ENCODE assay signal across 27 cellular contexts in genomic region chr12:26400627-26401026, GRCh38.
"Had no signal": no experiment of that assay in that cellular context is flagged by ENCODE, and none has a peak within 500 bp of the region (broad histone marks: within the 10 kb centered on the region; RNA-seq: fewer than 3 reads in every experiment).

No MANE protein-coding gene starts in this region.

- ATAC-seq: stimulated activated effector memory CD8-positive, alpha-beta T cell treated with anti-CD3 and anti-CD28 coated beads, Interleukin-12 subunit alpha, Interleukin-12 subunit beta, amount 100 ng/mL, for 72 hours; stimulated activated memory B cell treated with anti-CD40 and anti-IgM and Interleukin-4, amounts not matched to agents 10 μg/mL and 1 μg/mL and 100 μg/mL, for 72 hours; stimulated activated naive B cell treated with anti-CD40 and anti-IgM and Interleukin-4, amounts not matched to agents 10 μg/mL and 1 μg/mL and 100 μg/mL, for 72 hours; stimulated activated naive CD8-positive, alpha-beta T cell treated with anti-CD3 and anti-CD28 coated beads, Interleukin-15, amount 100 ng/mL, for 72 hours; stimulated activated naive CD8-positive, alpha-beta T cell treated with anti-CD3 and anti-CD28 coated beads, Interleukin-15, Interleukin-2, amounts not matched to agents 100 U/mL and 50 U/mL, for 24 hours; upper lobe of right lung had no signal

- DNase-seq: stimulated activated CD4-positive, alpha-beta T cell treated with anti-CD3 and anti-CD28 coated beads, Interleukin-2, amount 100 ng/mL, for 48 hours; stimulated activated CD4-positive, alpha-beta T cell treated with anti-CD3 and anti-CD28 coated beads, Interleukin-4, amount 100 ng/mL, for 1 hour; stimulated activated CD4-positive, alpha-beta T cell treated with anti-CD3 and anti-CD28 coated beads, Interleukin-4, amount 100 ng/mL, for 24 hours; stimulated activated CD4-positive, alpha-beta T cell treated with anti-CD3 and anti-CD28 coated beads, Interleukin-4, amount 100 ng/mL, for 4 hours; stimulated activated CD8-positive, alpha-beta memory T cell treated with anti-CD3 and anti-CD28 coated beads, Interleukin-4, amount 100 ng/mL, for 48 hours; stimulated activated naive B cell treated with anti-CD40 and anti-IgM and Interleukin-4, amounts not matched to agents 10 μg/mL and 1 μg/mL and 100 μg/mL, for 72 hours; stimulated activated naive CD4-positive, alpha-beta T cell; stimulated activated naive CD4-positive, alpha-beta T cell treated with Interleukin-2 at 50 U/mL for 16 hours; stimulated activated naive CD8-positive, alpha-beta T cell treated with anti-CD3 and anti-CD28 coated beads, Interleukin-15, amount 100 ng/mL, for 72 hours; stimulated activated naive CD8-positive, alpha-beta T cell treated with anti-CD3 and anti-CD28 coated beads, Interleukin-15, Interleukin-2, amounts not matched to agents 100 U/mL and 50 U/mL, for 24 hours; stomach; substantia nigra; testis; thyroid gland; tibial artery; transverse colon; trophoblast cell; upper lobe of left lung; upper lobe of right lung; uterus had no signal

- H3K9me3 ChIP-seq: stomach, suprapubic skin, testis, thoracic aorta, thyroid gland, tibial artery, tibial nerve, transverse colon, upper lobe of left lung, upper lobe of right lung, uterus, vagina had no signal

- H3K27ac ChIP-seq: stomach, suprapubic skin, testis, thoracic aorta, thyroid gland, tibial artery, tibial nerve, transverse colon, upper lobe of left lung, upper lobe of right lung, uterus, vagina had no signal

- FAIRE-seq: urothelium cell line had no signal

- H3K4me3 ChIP-seq: stomach, suprapubic skin, testis, thoracic aorta, thyroid gland, tibial artery, tibial nerve, transverse colon, upper lobe of left lung, upper lobe of right lung, uterus, vagina had no signal

- H3K27me3 ChIP-seq: stomach, suprapubic skin, testis, thyroid gland, tibial artery, tibial nerve, transverse colon, upper lobe of left lung, upper lobe of right lung, uterus, vagina had no signal

- H3K36me3 ChIP-seq: thoracic aorta, thyroid gland, transverse colon, uterus had no signal

- H3K4me1 ChIP-seq: stomach, testis, thyroid gland, tibial nerve, transverse colon, upper lobe of left lung, upper lobe of right lung, uterus, vagina had no signal
